In the genomic region with DNA sequence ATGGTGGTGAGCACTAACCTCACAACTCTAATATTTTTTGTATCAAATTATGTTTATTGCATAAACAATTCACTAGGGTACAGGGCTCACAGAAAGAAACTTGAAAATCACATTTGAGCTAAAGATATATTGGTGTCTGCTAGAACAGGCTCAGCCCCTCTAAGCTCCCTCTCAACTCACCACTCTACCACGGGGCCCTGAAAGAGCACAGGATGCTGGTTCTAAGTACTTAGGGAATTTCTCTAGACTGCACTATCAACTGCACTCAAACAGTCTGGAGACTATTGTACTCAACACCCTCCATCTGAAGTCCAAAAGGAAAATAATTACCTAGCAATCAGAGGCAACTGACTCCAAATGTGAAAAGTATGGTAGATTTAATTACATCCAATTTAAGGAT, we compare ENCODE assay signal across 2 cellular contexts.
TF ChIP-seq lines count a peak whose summit lies in the region.

No MANE protein-coding gene starts in this region.

TF ChIP-seq in A549, 52 proteins besides CTCF, POLR2A, EP300 and RAD21:
- TF ChIP-seq JUN (IDR thresholded peaks at IDR 0.05) (no peak), EHF (CRISPR knock-in tag; IDR thresholded peaks at IDR 0.05) (no peak), BHLHE40 (IDR thresholded peaks at IDR 0.05; ENCODE audit: low read depth, low read length) (no peak), CBX2 (IDR thresholded peaks at IDR 0.05; ENCODE audit: borderline replicate concordance, low read depth) (no peak), HEYL (CRISPR knock-in tag; IDR thresholded peaks at IDR 0.05) (no peak), HOXB5 (CRISPR knock-in tag; IDR thresholded peaks at IDR 0.05) (no peak), RNF2 (IDR thresholded peaks at IDR 0.05; ENCODE audit: borderline replicate concordance, low read depth) (no peak), MYC (IDR thresholded peaks at IDR 0.05; ENCODE audit: borderline replicate concordance, low read length) (no peak)
- TF ChIP-seq, protein P1, sequence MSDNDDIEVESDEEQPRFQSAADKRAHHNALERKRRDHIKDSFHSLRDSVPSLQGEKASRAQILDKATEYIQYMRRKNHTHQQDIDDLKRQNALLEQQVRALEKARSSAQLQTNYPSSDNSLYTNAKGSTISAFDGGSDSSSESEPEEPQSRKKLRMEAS (IDR thresholded peaks at IDR 0.05), result no peak
- TF ChIP-seq, protein P2, sequence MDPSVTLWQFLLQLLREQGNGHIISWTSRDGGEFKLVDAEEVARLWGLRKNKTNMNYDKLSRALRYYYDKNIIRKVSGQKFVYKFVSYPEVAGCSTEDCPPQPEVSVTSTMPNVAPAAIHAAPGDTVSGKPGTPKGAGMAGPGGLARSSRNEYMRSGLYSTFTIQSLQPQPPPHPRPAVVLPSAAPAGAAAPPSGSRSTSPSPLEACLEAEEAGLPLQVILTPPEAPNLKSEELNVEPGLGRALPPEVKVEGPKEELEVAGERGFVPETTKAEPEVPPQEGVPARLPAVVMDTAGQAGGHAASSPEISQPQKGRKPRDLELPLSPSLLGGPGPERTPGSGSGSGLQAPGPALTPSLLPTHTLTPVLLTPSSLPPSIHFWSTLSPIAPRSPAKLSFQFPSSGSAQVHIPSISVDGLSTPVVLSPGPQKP (IDR thresholded peaks at IDR 0.05; ENCODE audit: low read depth, low read length), result no peak
- TF ChIP-seq, protein P3, sequence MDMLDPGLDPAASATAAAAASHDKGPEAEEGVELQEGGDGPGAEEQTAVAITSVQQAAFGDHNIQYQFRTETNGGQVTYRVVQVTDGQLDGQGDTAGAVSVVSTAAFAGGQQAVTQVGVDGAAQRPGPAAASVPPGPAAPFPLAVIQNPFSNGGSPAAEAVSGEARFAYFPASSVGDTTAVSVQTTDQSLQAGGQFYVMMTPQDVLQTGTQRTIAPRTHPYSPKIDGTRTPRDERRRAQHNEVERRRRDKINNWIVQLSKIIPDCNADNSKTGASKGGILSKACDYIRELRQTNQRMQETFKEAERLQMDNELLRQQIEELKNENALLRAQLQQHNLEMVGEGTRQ (IDR thresholded peaks at IDR 0.05), result no peak

TF ChIP-seq in WTC11, 78 proteins besides CTCF, POLR2A, EP300 and RAD21:
- TF ChIP-seq CREB1 (CRISPR knock-in tag; IDR thresholded peaks at IDR 0.05), result no peak
- TF ChIP-seq, protein P4, sequence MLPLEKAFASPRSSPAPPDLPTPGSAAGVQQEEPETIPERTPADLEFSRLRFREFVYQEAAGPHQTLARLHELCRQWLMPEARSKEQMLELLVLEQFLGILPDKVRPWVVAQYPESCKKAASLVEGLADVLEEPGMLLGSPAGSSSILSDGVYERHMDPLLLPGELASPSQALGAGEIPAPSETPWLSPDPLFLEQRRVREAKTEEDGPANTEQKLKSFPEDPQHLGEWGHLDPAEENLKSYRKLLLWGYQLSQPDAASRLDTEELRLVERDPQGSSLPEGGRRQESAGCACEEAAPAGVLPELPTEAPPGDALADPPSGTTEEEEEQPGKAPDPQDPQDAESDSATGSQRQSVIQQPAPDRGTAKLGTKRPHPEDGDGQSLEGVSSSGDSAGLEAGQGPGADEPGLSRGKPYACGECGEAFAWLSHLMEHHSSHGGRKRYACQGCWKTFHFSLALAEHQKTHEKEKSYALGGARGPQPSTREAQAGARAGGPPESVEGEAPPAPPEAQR (CRISPR knock-in tag; IDR thresholded peaks at IDR 0.05), result no peak
- no peak for TF ChIP-seq TP53 (CRISPR knock-in tag; IDR thresholded peaks at IDR 0.05)
- no peak for TF ChIP-seq KAT7 (CRISPR knock-in tag; IDR thresholded peaks at IDR 0.05; ENCODE audit: borderline replicate concordance)
- TF ChIP-seq, protein P5, sequence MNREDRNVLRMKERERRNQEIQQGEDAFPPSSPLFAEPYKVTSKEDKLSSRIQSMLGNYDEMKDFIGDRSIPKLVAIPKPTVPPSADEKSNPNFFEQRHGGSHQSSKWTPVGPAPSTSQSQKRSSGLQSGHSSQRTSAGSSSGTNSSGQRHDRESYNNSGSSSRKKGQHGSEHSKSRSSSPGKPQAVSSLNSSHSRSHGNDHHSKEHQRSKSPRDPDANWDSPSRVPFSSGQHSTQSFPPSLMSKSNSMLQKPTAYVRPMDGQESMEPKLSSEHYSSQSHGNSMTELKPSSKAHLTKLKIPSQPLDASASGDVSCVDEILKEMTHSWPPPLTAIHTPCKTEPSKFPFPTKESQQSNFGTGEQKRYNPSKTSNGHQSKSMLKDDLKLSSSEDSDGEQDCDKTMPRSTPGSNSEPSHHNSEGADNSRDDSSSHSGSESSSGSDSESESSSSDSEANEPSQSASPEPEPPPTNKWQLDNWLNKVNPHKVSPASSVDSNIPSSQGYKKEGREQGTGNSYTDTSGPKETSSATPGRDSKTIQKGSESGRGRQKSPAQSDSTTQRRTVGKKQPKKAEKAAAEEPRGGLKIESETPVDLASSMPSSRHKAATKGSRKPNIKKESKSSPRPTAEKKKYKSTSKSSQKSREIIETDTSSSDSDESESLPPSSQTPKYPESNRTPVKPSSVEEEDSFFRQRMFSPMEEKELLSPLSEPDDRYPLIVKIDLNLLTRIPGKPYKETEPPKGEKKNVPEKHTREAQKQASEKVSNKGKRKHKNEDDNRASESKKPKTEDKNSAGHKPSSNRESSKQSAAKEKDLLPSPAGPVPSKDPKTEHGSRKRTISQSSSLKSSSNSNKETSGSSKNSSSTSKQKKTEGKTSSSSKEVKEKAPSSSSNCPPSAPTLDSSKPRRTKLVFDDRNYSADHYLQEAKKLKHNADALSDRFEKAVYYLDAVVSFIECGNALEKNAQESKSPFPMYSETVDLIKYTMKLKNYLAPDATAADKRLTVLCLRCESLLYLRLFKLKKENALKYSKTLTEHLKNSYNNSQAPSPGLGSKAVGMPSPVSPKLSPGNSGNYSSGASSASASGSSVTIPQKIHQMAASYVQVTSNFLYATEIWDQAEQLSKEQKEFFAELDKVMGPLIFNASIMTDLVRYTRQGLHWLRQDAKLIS (CRISPR knock-in tag; IDR thresholded peaks at IDR 0.05; ENCODE audit: borderline replicate concordance), result no peak
- TF ChIP-seq GRHL2 (CRISPR knock-in tag; IDR thresholded peaks at IDR 0.05; ENCODE audit: insufficient replicate concordance, severe bottlenecking), result no peak
- TF ChIP-seq SMAD3 (CRISPR knock-in tag; IDR thresholded peaks at IDR 0.05; ENCODE audit: borderline replicate concordance), result no peak
- TF ChIP-seq NFYB (CRISPR knock-in tag; conservative IDR thresholded peaks at IDR 0.05; ENCODE audit: low read depth), result no peak
